Comparison of ENCODE assay signal across 24 cellular contexts in genomic region chr19:1758231-1758577, GRCh38. TPM values are rescaled to one million over a fixed set of nuclear protein-coding genes. Genes with fewer than 3 reads are reported as not detected.
"Had no signal": no experiment of that assay in that cellular context is flagged by ENCODE, and none has a peak within 500 bp of the region (broad histone marks: within the 10 kb centered on the region; RNA-seq: fewer than 3 reads in every experiment).

No MANE protein-coding gene starts in this region.

- H3K4me3 Mint-ChIP-seq: activated CD4-positive, alpha-beta memory T cell treated with anti-CD3 and anti-CD28 coated beads, Interleukin-2, amount 10 ng/mL, durations not matched to agents 7 days and 5 days; activated CD8-positive, alpha-beta memory T cell treated with anti-CD3 and anti-CD28 coated beads, Interleukin-2, amount 10 ng/mL, durations not matched to agents 7 days and 5 days; activated naive CD4-positive, alpha-beta T cell treated with anti-CD3 and anti-CD28 coated beads for 36 hours; activated naive CD8-positive, alpha-beta T cell treated with anti-CD3 and anti-CD28 coated beads, Interleukin-2, amount 50 U/mL, for 24 hours; brain; endodermal cell; nephron; type B pancreatic cell had no signal

- DNase-seq: activated CD4-positive, alpha-beta memory T cell treated with anti-CD3 and anti-CD28 coated beads, Interleukin-2, amount 10 ng/mL, durations not matched to agents 7 days and 5 days; activated CD4-positive, alpha-beta T cell treated with anti-CD3 and anti-CD28 coated beads for 4 hours; activated CD8-positive, alpha-beta memory T cell treated with anti-CD3 and anti-CD28 coated beads, Interleukin-2, amount 10 ng/mL, durations not matched to agents 7 days and 5 days; activated naive CD4-positive, alpha-beta T cell treated with anti-CD3 and anti-CD28 coated beads for 36 hours; activated naive CD8-positive, alpha-beta T cell treated with anti-CD3 and anti-CD28 coated beads, Interleukin-2, amount 50 U/mL, for 24 hours; anterior cingulate cortex; central memory CD4-positive, alpha-beta T cell; colonic mucosa; foreskin fibroblast; psoas muscle; stimulated activated CD4-positive, alpha-beta T cell treated with anti-CD3 and anti-CD28 coated beads, Interleukin-4, amount 100 ng/mL, for 1 hour; testis had no signal

- H3K79me2 ChIP-seq: hepatocyte had no signal

- H3K4me2 ChIP-seq: hepatocyte had no signal

- H3K4me3 ChIP-seq: colonic mucosa, hepatocyte, psoas muscle, skin epidermis, testis had no signal

- ATAC-seq: activated CD8-positive, alpha-beta memory T cell treated with anti-CD3 and anti-CD28 coated beads, Interleukin-2, amount 10 ng/mL, durations not matched to agents 7 days and 5 days; activated naive CD8-positive, alpha-beta T cell treated with anti-CD3 and anti-CD28 coated beads, Interleukin-2, amount 50 U/mL, for 24 hours; psoas muscle; right cardiac atrium had no signal

- H3K27ac ChIP-seq: colonic mucosa, epithelial cell of prostate, hepatocyte, psoas muscle, skin epidermis, testis had no signal

- H3K27ac Mint-ChIP-seq: activated CD4-positive, alpha-beta memory T cell treated with anti-CD3 and anti-CD28 coated beads, Interleukin-2, amount 10 ng/mL, durations not matched to agents 7 days and 5 days; activated CD8-positive, alpha-beta memory T cell treated with anti-CD3 and anti-CD28 coated beads, Interleukin-2, amount 10 ng/mL, durations not matched to agents 7 days and 5 days; activated naive CD4-positive, alpha-beta T cell treated with anti-CD3 and anti-CD28 coated beads for 36 hours; activated naive CD8-positive, alpha-beta T cell treated with anti-CD3 and anti-CD28 coated beads, Interleukin-2, amount 50 U/mL, for 24 hours; brain; endodermal cell; nephron; type B pancreatic cell had no signal

- H3K36me3 ChIP-seq: colonic mucosa had no signal

- H3K4me1 ChIP-seq: colonic mucosa, psoas muscle, testis had no signal

- H3K36me3 Mint-ChIP-seq: brain, type B pancreatic cell had no signal

- H3K9me3 Mint-ChIP-seq: activated CD4-positive, alpha-beta memory T cell treated with anti-CD3 and anti-CD28 coated beads, Interleukin-2, amount 10 ng/mL, durations not matched to agents 7 days and 5 days; activated naive CD4-positive, alpha-beta T cell treated with anti-CD3 and anti-CD28 coated beads for 36 hours; activated naive CD8-positive, alpha-beta T cell treated with anti-CD3 and anti-CD28 coated beads, Interleukin-2, amount 50 U/mL, for 24 hours; endodermal cell; nephron; type B pancreatic cell had no signal

- H3K9me3 ChIP-seq: colonic mucosa, psoas muscle, testis had no signal

- H2AFZ ChIP-seq: hepatocyte had no signal

RNA-seq across cellular contexts. Expression of gene ONECUT3, which starts 4.9 kb away (rescaled TPM):
- total RNA-seq: activated CD4-positive, alpha-beta memory T cell treated with anti-CD3 and anti-CD28 coated beads, Interleukin-2, amount 10 ng/mL, durations not matched to agents 7 days and 5 days; activated CD8-positive, alpha-beta memory T cell treated with anti-CD3 and anti-CD28 coated beads, Interleukin-2, amount 10 ng/mL, durations not matched to agents 7 days and 5 days; activated naive CD4-positive, alpha-beta T cell treated with anti-CD3 and anti-CD28 coated beads for 36 hours; glomerular endothelial cell; liver; osteocyte; psoas muscle; right cardiac atrium; T-helper 2 cell treated with Interferon-gamma antibody and Interleukin-4, amounts not matched to agents 100 ng/mL and 5 ng/mL, for 36 hours had no signal
- polyA plus RNA-seq: liver, psoas muscle, right cardiac atrium had no signal
